8 cellular contexts compared by ENCODE assay signal in the genomic region with DNA sequence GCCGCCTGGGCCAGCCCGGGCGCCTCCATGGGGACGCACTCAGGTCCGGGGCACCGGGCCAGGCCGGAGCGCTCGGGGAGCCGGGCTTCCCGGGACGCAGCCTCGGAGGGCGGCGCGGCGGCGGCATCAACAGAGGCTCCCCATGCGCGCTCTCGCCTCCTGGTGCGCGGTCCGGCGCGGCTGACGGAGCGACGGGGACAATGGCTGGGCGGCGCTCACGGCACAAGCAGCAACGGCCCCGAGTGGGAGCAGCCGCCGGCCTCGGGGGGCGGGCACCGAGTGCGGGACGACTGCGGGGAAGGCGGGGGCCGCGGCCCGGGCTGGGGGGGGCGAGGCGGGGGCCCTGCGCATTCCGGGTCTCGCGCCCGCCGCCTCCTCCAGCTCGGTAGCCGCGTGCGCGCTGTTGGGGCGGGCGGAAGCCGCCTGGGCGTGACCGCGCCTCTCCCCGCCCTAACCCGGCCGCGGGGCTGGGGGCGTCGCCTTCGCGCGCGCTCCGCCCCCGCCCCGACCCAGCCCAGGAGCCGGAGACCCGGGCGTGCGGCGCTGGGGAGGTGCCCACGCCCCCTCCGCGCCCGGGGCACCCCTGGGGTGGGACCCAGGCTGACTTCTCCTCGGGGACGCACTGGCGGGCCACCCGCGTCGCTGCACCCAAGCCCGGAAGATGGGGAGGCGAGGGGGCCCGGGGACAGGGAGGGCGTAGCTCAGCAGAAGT. TPM values are rescaled to one million over a fixed set of nuclear protein-coding genes. Genes with fewer than 3 reads are reported as not detected.
DNase-seq lines count a peak whose midpoint lies in the region; ATAC-seq and TF ChIP-seq lines count a peak whose summit lies in the region.

A gene (minus strand): TSS at position 425 of the 712 bp plus-strand sequence. CDS start 396 bp downstream, at position 29.

- H3K4me1 ChIP-seq in heart right ventricle (peaks cover 0 to 9% (median 0%) of the 10 kb centered on the region in 9 donors), psoas muscle (no peaks in the 10 kb centered on the region), aorta (ENCODE audit: control insufficient read depth in 1 of 2, insufficient read depth in 2 of 2, low read length in 2 of 2) (no peaks in the 10 kb centered on the region)

- H3K36me3 ChIP-seq in heart right ventricle, result no peaks in the 10 kb centered on the region
- H3K36me3 ChIP-seq in psoas muscle (ENCODE audit: insufficient read depth in 1 of 2, low read depth in 1 of 2), result no peaks in the 10 kb centered on the region
- H3K36me3 ChIP-seq in aorta (ENCODE audit: control insufficient read depth in 1 of 2, insufficient read depth in 2 of 2, low read length in 1 of 2), result no peaks in the 10 kb centered on the region

- H3K9me3 ChIP-seq in heart right ventricle, result no peaks in the 10 kb centered on the region
- H3K9me3 ChIP-seq in psoas muscle, result no peaks in the 10 kb centered on the region
- no peaks in the 10 kb centered on the region for H3K9me3 ChIP-seq in aorta (ENCODE audit: control insufficient read depth, low read length)

- TF ChIP-seq POLR2A in Raji (IDR thresholded peaks at IDR 0.05; ENCODE audit: insufficient read depth, low read depth, low read length), result peak; percentile 46

- ATAC-seq in GM19324 (IDR thresholded peaks at IDR 0.05; ENCODE audit: low FRiP score, unreplicated experiment) (peak; percentile 91), HG03442 (IDR thresholded peaks at IDR 0.05; ENCODE audit: unreplicated experiment) (peak; percentile 76), heart right ventricle (peak; percentile 65 to 94 (median 84)), psoas muscle (peak; percentile 52 to 67 (median 65)), aorta (ENCODE audit: low FRiP score) (peak; percentile 81)

- H3K4me3 ChIP-seq in heart right ventricle (peak within 1 kb of the TSS; percentile 63 to 82 (median 68)), psoas muscle (peak within 1 kb of the TSS; percentile 65), aorta (ENCODE audit: low read length in 2 of 2) (peak within 1 kb of the TSS; percentile 93 to 96)

- H3K27ac ChIP-seq in C4-2B (peak within 1 kb of the TSS; percentile 77), heart right ventricle (peak within 1 kb of the TSS; percentile 75 to 90 (median 82)), psoas muscle (peak within 1 kb of the TSS; percentile 50), aorta (ENCODE audit: low read depth in 1 of 2, low read length in 2 of 2) (no peak within 1 kb of the TSS)

- H3K27me3 ChIP-seq in heart right ventricle (peaks cover 0 to 20% (median 0%) of the 10 kb centered on the region in 7 donors), psoas muscle (ENCODE audit: insufficient read depth in 3 of 3, low read length in 2 of 3) (peaks cover 0 to 33% (median 0%) of the 10 kb centered on the region in 3 donors), aorta (ENCODE audit: control insufficient read depth in 1 of 2, insufficient read depth in 2 of 2, low read length in 1 of 2) (no peaks in the 10 kb centered on the region)

- TF ChIP-seq CTCF in C4-2B (conservative IDR thresholded peaks at IDR 0.05), result no peak
- no peak for TF ChIP-seq CTCF in heart right ventricle (IDR thresholded peaks at IDR 0.05)
- TF ChIP-seq CTCF in psoas muscle (IDR thresholded peaks at IDR 0.05), result no peak

- intact Hi-C loops in heart right ventricle (cut with DNase I), result loop anchor here in 2 of 10 donors (10.0 kb wide), 3 partner anchors 49 to 101 kb away; no protein-coding TSS in a partner anchor
- intact Hi-C loops in psoas muscle (cut with DNase I), result no loop called here
- intact Hi-C loops in aorta (cut with DNase I), result no loop called here

- DNase-seq in activated naive CD4-positive, alpha-beta T cell treated with anti-CD3 and anti-CD28 coated beads, Interleukin-2, amount 50 U/mL, for 16 hours, result peak; percentile 73
- DNase-seq in heart right ventricle (peak; percentile 26 to 53), psoas muscle (peak; percentile 55 to 75), aorta (peak; percentile 76 to 86)

- 0 to 1% methylated on average over 19 to 91 of the region's 97 CpGs for WGBS in heart right ventricle, 2 donors
- 0 to 1% (median 0%) methylated on average over 10 to 77 of the region's 97 CpGs for whole genome bisulfite sequencing in psoas muscle, 3 donors
- WGBS in aorta, 2 donors, result 0 to 1% methylated on average over 63 to 97 of the region's 97 CpGs

RNA-seq across cellular contexts. Expression of the gene that starts here (rescaled TPM):
- 10 to 100 TPM in 1 of 10 donors, 1 to 10 TPM in 9; 1.7 to 10.1 (median 3.4) TPM for total RNA-seq in heart right ventricle
- 1 to 10 TPM; 1.8 to 2.3 TPM for polyA plus RNA-seq in heart right ventricle
- 1 to 10 TPM; 2.7 to 4.5 (median 3.5) TPM for total RNA-seq in psoas muscle
- polyA plus RNA-seq in psoas muscle, result 1 to 10 TPM in 2 of 3 donors, under 1 TPM in 1; 0.59 to 1.3 (median 1.3) TPM
- total RNA-seq in aorta, result 10 to 100 TPM; 18.8 to 19.1 TPM
- 10 to 100 TPM in 1 of 2 donors, 1 to 10 TPM in 1; 6.0 to 10.3 TPM for polyA plus RNA-seq in aorta

Comparison
In these comparisons a context has a peak if more than half of its experiments do, and no peak if none do; other contexts are left out.
1. H3K27ac ChIP-seq: peak in C4-2B (single experiment), heart right ventricle (10 of 10) and psoas muscle (single experiment); none in aorta (0 of 2).
2. Peak in every context shown above with its lines, with median percentiles within 50 percentile points of each other: ATAC-seq, DNase-seq and H3K4me3 ChIP-seq.